In genomic region chr12:125399489-125399888, GRCh38 we compare ENCODE assay signal across 21 cellular contexts.
A peak's percentile ranks its signal among the peaks of the same experiment; 100 is the strongest.
DNase-seq lines count a peak whose midpoint lies in the region; ATAC-seq and TF ChIP-seq lines count a peak whose summit lies in the region.
"Had no signal": no experiment of that assay in that cellular context is flagged by ENCODE, and none has a peak within 500 bp of the region (broad histone marks: within the 10 kb centered on the region; RNA-seq: fewer than 3 reads in every experiment).

No MANE protein-coding gene starts in this region.

- no peaks in the 10 kb centered on the region for H3K27me3 ChIP-seq in OCI-LY3 (ENCODE audit: low read depth, low read length)

- peak overlapping the region; percentile 42 for H3K27ac Mint-ChIP-seq in activated naive CD4-positive, alpha-beta T cell treated with anti-CD3 and anti-CD28 coated beads, Interleukin-2, amount 50 U/mL, for 24 hours
- H3K27ac Mint-ChIP-seq: B cell, CD14-positive monocyte had no signal

- no peak overlapping the region for H2AFZ ChIP-seq in OCI-LY3 (ENCODE audit: low read depth, low read length)

- H3K4me3 ChIP-seq in OCI-LY3 (ENCODE audit: low read length), result no peak overlapping the region

- no peak overlapping the region for H3K4me3 Mint-ChIP-seq in activated naive CD4-positive, alpha-beta T cell treated with anti-CD3 and anti-CD28 coated beads, Interleukin-2, amount 50 U/mL, for 24 hours
- H3K4me3 Mint-ChIP-seq: B cell, CD14-positive monocyte had no signal

- H3K9me3 ChIP-seq in OCI-LY3 (ENCODE audit: insufficient read depth, low read length), result peaks cover 28% of the 10 kb centered on the region
- H3K9me3 ChIP-seq: SK-N-SH had no signal

- peak overlapping the region; percentile 31 for H3K27ac ChIP-seq in OCI-LY3 (ENCODE audit: low read length)

- DNase-seq in activated naive CD4-positive, alpha-beta T cell treated with Interleukin-2 at 50 U/mL for 16 hours, result no peak
- DNase-seq in germinal center (ENCODE audit: low spot score) (no peak), NCI-H2196 treated with DMSO at 0.1 percent for 48 hours (lab: John Stamatoyannopoulos, UW; ENCODE audit: unreplicated experiment) (no peak)
- DNase-seq: DMS53, GDM1, KG1, NCI-H1092 treated with DMSO at 0.1 percent for 48 hours, NCI-H1436 treated with DMSO at 0.1 percent for 48 hours, NCI-H1930, NCI-H2227 treated with DMSO at 0.1 percent for 48 hours, NCI-H510A treated with DMSO at 0.1 percent for 48 hours, NCI-H748 treated with DMSO at 0.1 percent for 48 hours, SIG-M5, SK-N-SH had no signal

- peak overlapping the region; percentile 36 for H3K4me2 ChIP-seq in OCI-LY3 (ENCODE audit: low read length)
- H3K4me2 ChIP-seq: SK-N-SH had no signal

- no peaks in the 10 kb centered on the region for H3K36me3 Mint-ChIP-seq in activated naive CD4-positive, alpha-beta T cell treated with anti-CD3 and anti-CD28 coated beads, Interleukin-2, amount 50 U/mL, for 24 hours
- H3K36me3 Mint-ChIP-seq: CD14-positive monocyte had no signal

- no peak overlapping the region; the same call in 1 of the 2 replicates for H3K9ac ChIP-seq in OCI-LY3 (ENCODE audit: low read length)
- H3K9ac ChIP-seq: SK-N-SH had no signal

- H3K79me2 ChIP-seq in OCI-LY3 (ENCODE audit: low read length), result no peaks in the 10 kb centered on the region

- no peaks in the 10 kb centered on the region for H3K4me1 Mint-ChIP-seq in activated naive CD4-positive, alpha-beta T cell treated with anti-CD3 and anti-CD28 coated beads, Interleukin-2, amount 50 U/mL, for 24 hours
- H3K4me1 Mint-ChIP-seq: B cell, CD14-positive monocyte had no signal

- ATAC-seq in GM18907 (IDR thresholded peaks at IDR 0.05; ENCODE audit: unreplicated experiment) (peak; percentile 51), GM21390 (IDR thresholded peaks at IDR 0.05; ENCODE audit: unreplicated experiment) (no peak)
- ATAC-seq: Panc1 had no signal

- H4K20me1 ChIP-seq in OCI-LY3 (ENCODE audit: insufficient read depth, low read length), result no peaks in the 10 kb centered on the region

- peaks cover 3% of the 10 kb centered on the region for H3K9me3 Mint-ChIP-seq in activated naive CD4-positive, alpha-beta T cell treated with anti-CD3 and anti-CD28 coated beads, Interleukin-2, amount 50 U/mL, for 24 hours

- peaks cover 28% of the 10 kb centered on the region for H3K4me1 ChIP-seq in OCI-LY3 (ENCODE audit: low read length)

- peaks cover 42% of the 10 kb centered on the region for H3K36me3 ChIP-seq in OCI-LY3 (replicated peaks; ENCODE audit: low read depth, low read length)

- TF ChIP-seq CTCF in OCI-LY3 (IDR thresholded peaks at IDR 0.05; ENCODE audit: low read depth, low read length), result no peak

- H3K27me3 Mint-ChIP-seq in activated naive CD4-positive, alpha-beta T cell treated with anti-CD3 and anti-CD28 coated beads, Interleukin-2, amount 50 U/mL, for 24 hours, result peaks cover 4% of the 10 kb centered on the region
